In genomic region chr2:74312913-74313312, GRCh38 we compare ENCODE assay signal across 1 cellular context.
TF ChIP-seq lines count a peak whose summit lies in the region.

No MANE protein-coding gene starts in this region.

TF ChIP-seq in K562, 482 proteins besides CTCF, POLR2A, EP300 and RAD21 (continued from another document):
- TF ChIP-seq ZNF740 (CRISPR knock-in tag; IDR thresholded peaks at IDR 0.05) (no peak), ZNF740 (tag; IDR thresholded peaks at IDR 0.05) (no peak), ZNF121 (CRISPR knock-in tag; conservative IDR thresholded peaks at IDR 0.05) (peak; percentile 77), FOXJ2 (tag; IDR thresholded peaks at IDR 0.05) (no peak), MLX (CRISPR knock-in tag; conservative IDR thresholded peaks at IDR 0.05) (no peak), ZNF217 (CRISPR knock-in tag; IDR thresholded peaks at IDR 0.05) (no peak), CREB3L1 (IDR thresholded peaks at IDR 0.05; ENCODE audit: borderline replicate concordance, low read depth) (no peak), RBM25 (IDR thresholded peaks at IDR 0.05; ENCODE audit: low read depth, low read length, severe bottlenecking) (peak; percentile 64), THRA (IDR thresholded peaks at IDR 0.05) (no peak), BCOR (IDR thresholded peaks at IDR 0.05) (peak; percentile 50; the same call in 1 of the 2 replicates), ZNF445 (CRISPR knock-in tag; IDR thresholded peaks at IDR 0.05; ENCODE audit: low read depth) (no peak), KAT8 (IDR thresholded peaks at IDR 0.05; ENCODE audit: low read depth) (no peak)
